In the genomic region with DNA sequence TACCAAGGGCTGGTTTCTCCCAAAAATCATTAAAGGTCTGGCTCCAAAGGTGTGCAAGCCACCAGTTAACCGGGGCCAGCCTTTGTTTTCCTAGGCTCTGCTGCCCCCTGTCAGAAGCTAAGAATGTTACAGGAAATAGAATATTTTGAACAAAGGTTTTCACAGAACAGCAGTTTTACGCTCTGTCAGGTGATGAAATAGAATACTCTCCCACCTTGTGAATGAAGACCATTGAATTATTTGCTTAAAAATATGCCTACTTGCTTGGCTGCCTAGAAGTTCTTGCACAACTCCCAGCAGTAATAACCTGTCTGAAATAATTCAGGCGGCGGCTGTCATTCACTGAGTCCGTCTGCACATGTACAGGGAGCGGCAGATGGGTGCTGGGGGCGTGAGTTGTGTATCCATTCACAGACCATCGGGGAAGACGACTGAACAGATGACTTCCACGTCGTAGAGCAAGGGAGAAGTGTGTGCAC, we compare ENCODE assay signal across 9 cellular contexts. TPM values are rescaled to one million over a fixed set of nuclear protein-coding genes. Genes with fewer than 3 reads are reported as not detected.
DNase-seq lines count a peak whose midpoint lies in the region; ATAC-seq and TF ChIP-seq lines count a peak whose summit lies in the region.
"Had no signal": no experiment of that assay in that cellular context is flagged by ENCODE, and none has a peak within 500 bp of the region (broad histone marks: within the 10 kb centered on the region; RNA-seq: fewer than 3 reads in every experiment).

No MANE protein-coding gene starts in this region.

- peak; percentile 85 for ATAC-seq in GM23338
- peak; percentile 85 for ATAC-seq in lung (ENCODE audit: insufficient read depth, low FRiP score)
- ATAC-seq in GM18858 (IDR thresholded peaks at IDR 0.05; ENCODE audit: unreplicated experiment), result no peak

- no peak overlapping the region for H3K4me3 ChIP-seq in BJ (ENCODE audit: low read depth, low read length)
- no peak overlapping the region for H3K4me3 ChIP-seq in GM23338
- H3K4me3 ChIP-seq in coronary artery, result peak overlapping the region; percentile 39
- H3K4me3 ChIP-seq in lung, result no peak overlapping the region
- H3K4me3 ChIP-seq: skin epidermis had no signal

- H3K9me3 ChIP-seq in lung (ENCODE audit: control insufficient read depth in 2 of 2, insufficient read depth in 1 of 2, low read length in 1 of 2), result no peaks in the 10 kb centered on the region

- H3K27me3 ChIP-seq in BJ (ENCODE audit: control insufficient read depth, insufficient read depth, low read length), result no peaks in the 10 kb centered on the region; the same call in 1 of the 2 replicates
- H3K27me3 ChIP-seq in GM23338 (ENCODE audit: insufficient read depth), result no peaks in the 10 kb centered on the region
- H3K27me3 ChIP-seq in lung (ENCODE audit: control insufficient read depth, insufficient read depth), result no peaks in the 10 kb centered on the region

- H2AFZ ChIP-seq in GM23338, result peak overlapping the region; percentile 50

- H3K36me3 ChIP-seq in BJ (ENCODE audit: control insufficient read depth, insufficient read depth, low read length) (no peaks in the 10 kb centered on the region), GM23338 (ENCODE audit: insufficient read depth) (no peaks in the 10 kb centered on the region), lung (ENCODE audit: control insufficient read depth in 2 of 2, insufficient read depth in 2 of 2, low read length in 2 of 2) (no peaks in the 10 kb centered on the region)

- no peaks in the 10 kb centered on the region for H3K9me2 ChIP-seq in GM23338 (ENCODE audit: insufficient read depth)

- no peak overlapping the region for H3K4me3 Mint-ChIP-seq in GM23338
- H3K4me3 Mint-ChIP-seq in activated CD4-positive, alpha-beta T cell treated with anti-CD3 and anti-CD28 coated beads, Interleukin-2, amount 10 ng/mL, durations not matched to agents 24 days and 14 days, result no peak overlapping the region

- H3K4me2 ChIP-seq in GM23338, result no peak overlapping the region

- peaks cover 3% of the 10 kb centered on the region for H3K27me3 Mint-ChIP-seq in GM23338 (ENCODE audit: insufficient read depth, low read depth, poor library complexity)
- H3K27me3 Mint-ChIP-seq in activated CD4-positive, alpha-beta T cell treated with anti-CD3 and anti-CD28 coated beads, Interleukin-2, amount 10 ng/mL, durations not matched to agents 24 days and 14 days, result peaks cover 10% of the 10 kb centered on the region

- TF ChIP-seq CTCF in BJ (IDR thresholded peaks at IDR 0.05; ENCODE audit: insufficient read depth, low read depth, low read length) (peak; percentile 72), GM23338 (conservative IDR thresholded peaks at IDR 0.05; ENCODE audit: low read depth in 2 of 2) (peak; percentile 87 to 94), coronary artery (IDR thresholded peaks at IDR 0.05) (no peak), lung (IDR thresholded peaks at IDR 0.05; ENCODE audit: control extremely low read depth, extremely low read depth) (peak; percentile 81)

- POLR2A ChIA-PET in BJ (lab: Charles Lee), result no interaction called here

- no peak overlapping the region for H3K27ac ChIP-seq in GM23338 (ENCODE audit: low read depth)
- H3K27ac ChIP-seq in coronary artery, result peak overlapping the region in 1 of 2 donors; percentile 58
- H3K27ac ChIP-seq in lung (ENCODE audit: low read depth in 1 of 2, low read length in 1 of 2), result no peak overlapping the region
- H3K27ac ChIP-seq: skin epidermis had no signal

- CTCF ChIA-PET in BJ (lab: Yijun Ruan, JAX), result interaction anchor here (0.6 to 2.2 kb wide), 14 partner anchors 9 to 369 kb away, joined by 3 to 12 read pairs (median 4); a partner anchor contains a TSS

- no peaks in the 10 kb centered on the region for H3F3A ChIP-seq in GM23338 (replicated peaks; ENCODE audit: low read depth)

- H3K9me3 Mint-ChIP-seq in GM23338, result no peaks in the 10 kb centered on the region
- H3K9me3 Mint-ChIP-seq in activated CD4-positive, alpha-beta T cell treated with anti-CD3 and anti-CD28 coated beads, Interleukin-2, amount 10 ng/mL, durations not matched to agents 24 days and 14 days, result no peaks in the 10 kb centered on the region

- 0 out of 2 replicates have a peak overlapping the region, but pooled peaks have one; percentile 12 for H3K27ac Mint-ChIP-seq in GM23338
- no peak overlapping the region for H3K27ac Mint-ChIP-seq in activated CD4-positive, alpha-beta T cell treated with anti-CD3 and anti-CD28 coated beads, Interleukin-2, amount 10 ng/mL, durations not matched to agents 24 days and 14 days

- no peaks in the 10 kb centered on the region for H3K79me2 ChIP-seq in GM23338 (replicated peaks; ENCODE audit: insufficient read depth)

- H3K4me1 Mint-ChIP-seq in GM23338, result peaks cover 4% of the 10 kb centered on the region; the same call in 2 of the 3 replicates
- peaks cover 22% of the 10 kb centered on the region for H3K4me1 Mint-ChIP-seq in activated CD4-positive, alpha-beta T cell treated with anti-CD3 and anti-CD28 coated beads, Interleukin-2, amount 10 ng/mL, durations not matched to agents 24 days and 14 days

- 39 to 45% methylated on average over 11 of the region's 11 CpGs for WGBS in lung, 2 donors

- H3K4me1 ChIP-seq in GM23338 (ENCODE audit: insufficient read depth), result no peaks in the 10 kb centered on the region
- H3K4me1 ChIP-seq in lung (ENCODE audit: control insufficient read depth in 2 of 2, insufficient read depth in 2 of 2, low read length in 2 of 2), result no peaks in the 10 kb centered on the region

- DNase-seq in BJ (ENCODE audit: low read depth), result no peak
- peak; percentile 83 for DNase-seq in GM23338 (ENCODE audit: low spot score)
- peak; percentile 75 for DNase-seq in NCI-H345 (lab: John Stamatoyannopoulos, UW)
- DNase-seq in activated CD4-positive, alpha-beta T cell treated with anti-CD3 and anti-CD28 coated beads, Interleukin-2, amount 10 ng/mL, durations not matched to agents 24 days and 14 days, result peak; percentile 89
- no peak for DNase-seq in coronary artery (ENCODE audit: low spot score)
- no peak for DNase-seq in lung (ENCODE audit: low spot score)
- DNase-seq in stimulated activated CD8-positive, alpha-beta memory T cell treated with anti-CD3 and anti-CD28 coated beads, Interleukin-12 subunit alpha, Interleukin-12 subunit beta, amount 100 ng/mL, for 4 hours (ENCODE audit: low read depth), result peak; percentile 11

- H4K20me1 ChIP-seq in GM23338 (replicated peaks; ENCODE audit: insufficient read depth), result no peaks in the 10 kb centered on the region

- intact Hi-C loops in activated CD4-positive, alpha-beta T cell treated with anti-CD3 and anti-CD28 coated beads, Interleukin-2, amount 10 ng/mL, durations not matched to agents 24 days and 14 days (cut with micrococcal nuclease), result loop anchor here (1.0 to 10.0 kb wide), 6 partner anchors 52 to 624 kb away; no protein-coding TSS in a partner anchor

- H3K36me3 Mint-ChIP-seq in GM23338 (ENCODE audit: low read depth), result no peaks in the 10 kb centered on the region
- no peaks in the 10 kb centered on the region for H3K36me3 Mint-ChIP-seq in activated CD4-positive, alpha-beta T cell treated with anti-CD3 and anti-CD28 coated beads, Interleukin-2, amount 10 ng/mL, durations not matched to agents 24 days and 14 days (ENCODE audit: low read depth)

TF ChIP-seq in GM23338, 12 proteins besides CTCF, POLR2A, EP300 and RAD21:
- TF ChIP-seq CREB1 (CRISPR knock-in tag; IDR thresholded peaks at IDR 0.05; ENCODE audit: low read depth), result no peak
- no peak for TF ChIP-seq STAT1 (IDR thresholded peaks at IDR 0.05; ENCODE audit: unreplicated experiment)
TF ChIP-seq in GM23338: peak in this region for 0.

RNA-seq across cellular contexts. Expression of a gene that starts 56.3 kb away (rescaled TPM):
- 187 and 398 TPM in 2 replicates for polyA plus RNA-seq in BJ (2011; rRNA removed)
- 76.0 and 105 TPM in 2 replicates for polyA minus RNA-seq in BJ (2011; rRNA and poly(A)+ RNA removed)
- 340 and 354 TPM in 2 replicates for total RNA-seq in GM23338 (2014; rRNA removed; shearing (Covaris generic))
- polyA plus RNA-seq in GM23338 (2016; fragmentation: Nextera tagmentation; extraction: Ambion mirVana), result 181 and 238 TPM in 2 replicates
- 259 and 278 TPM in 2 replicates for total RNA-seq in activated CD4-positive, alpha-beta T cell treated with anti-CD3 and anti-CD28 coated beads, Interleukin-2, amount 10 ng/mL, durations not matched to agents 24 days and 14 days
- total RNA-seq in lung, result 100 to 1,000 TPM; 189 to 432 TPM
- 100 to 1,000 TPM; 126 to 275 TPM for polyA plus RNA-seq in lung

Comparison
In these comparisons a context has a peak if more than half of its experiments do, and no peak if none do; other contexts are left out.
1. DNase-seq: peak in GM23338 (single experiment), NCI-H345 (single experiment), activated CD4-positive, alpha-beta T cell treated with anti-CD3 and anti-CD28 coated beads, Interleukin-2, amount 10 ng/mL, durations not matched to agents 24 days and 14 days (single experiment) and stimulated activated CD8-positive, alpha-beta memory T cell treated with anti-CD3 and anti-CD28 coated beads, Interleukin-12 subunit alpha, Interleukin-12 subunit beta, amount 100 ng/mL, for 4 hours (single experiment); none in BJ (single experiment), coronary artery (single experiment) and lung (single experiment).